ENCODE assay signal across 19 cellular contexts in the genomic region with DNA sequence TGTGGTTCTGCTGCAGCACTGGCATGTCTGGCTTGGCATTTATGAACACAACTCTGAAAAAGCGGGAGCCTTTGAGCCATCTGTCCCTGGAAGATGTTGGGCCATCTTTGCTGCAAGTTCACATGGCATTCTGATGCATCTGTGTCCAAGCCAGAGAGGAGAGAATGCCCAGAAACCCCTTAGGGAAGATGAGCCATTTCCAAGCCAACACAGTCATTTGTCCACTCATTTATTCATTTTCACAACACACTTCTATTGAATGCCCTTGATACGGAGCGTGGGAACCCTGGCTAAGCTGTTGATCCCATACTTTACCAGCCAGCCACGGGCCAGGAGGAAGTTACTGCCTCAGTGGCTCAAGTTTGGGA.
A peak's percentile ranks its signal among the peaks of the same experiment; 100 is the strongest.
DNase-seq lines count a peak whose midpoint lies in the region; ATAC-seq and TF ChIP-seq lines count a peak whose summit lies in the region.
"Had no signal": no experiment of that assay in that cellular context is flagged by ENCODE, and none has a peak within 500 bp of the region (broad histone marks: within the 10 kb centered on the region; RNA-seq: fewer than 3 reads in every experiment).

No MANE protein-coding gene starts in this region.

- no peaks in the 10 kb centered on the region for H3K79me2 ChIP-seq in GM23248 (ENCODE audit: insufficient read depth)

- H2AFZ ChIP-seq in GM23248, result no peak overlapping the region

- H3K36me3 ChIP-seq in heart left ventricle (no peaks in the 10 kb centered on the region), GM23248 (ENCODE audit: low read depth) (no peaks in the 10 kb centered on the region)

- DNase-seq in cardiac septum (ENCODE audit: low spot score) (peak; percentile 29), heart left ventricle (no peak), SK-MEL-5 (ENCODE audit: low read depth, low spot score) (peak; percentile 87), GM23248 (no peak), T1000 (lab: John Stamatoyannopoulos, UW) (no peak)
- no peak for DNase-seq in activated CD8-positive, alpha-beta memory T cell treated with anti-CD3 and anti-CD28 coated beads, Interleukin-2, amount 50 U/mL, for 48 hours
- DNase-seq: 8988T, AML-193, EL, H7, NCI-H1092 treated with DMSO at 0.1 percent for 48 hours, NCI-H146, NCI-H2029, NCI-H2227 treated with DMSO at 0.1 percent for 48 hours, NCI-H524 treated with DMSO at 0.1 percent for 48 hours, NCI-H82, Right ventricle myocardium superior had no signal

- H3K9me2 ChIP-seq in GM23248 (ENCODE audit: insufficient read depth), result no peaks in the 10 kb centered on the region

- TF ChIP-seq CTCF in heart left ventricle (IDR thresholded peaks at IDR 0.05), result no peak

- ATAC-seq in heart left ventricle (no peak), HG03097 (IDR thresholded peaks at IDR 0.05; ENCODE audit: low FRiP score, unreplicated experiment) (no peak)

- H3K4me1 ChIP-seq in heart left ventricle (no peaks in the 10 kb centered on the region), GM23248 (ENCODE audit: insufficient read depth) (no peaks in the 10 kb centered on the region)

- intact Hi-C loops in cardiac septum (cut with DNase I), result no loop called here
- intact Hi-C loops in heart left ventricle (cut with DNase I), result no loop called here

- H3K27me3 ChIP-seq in heart left ventricle (peaks cover 0 to 20% (median 0%) of the 10 kb centered on the region in 9 donors), GM23248 (replicated peaks; ENCODE audit: insufficient read depth) (no peaks in the 10 kb centered on the region)

- 80 to 85% (median 84%) methylated on average over 4 of the region's 4 CpGs for WGBS in heart left ventricle, 4 donors
- 42 to 52% methylated on average over 4 of the region's 4 CpGs for WGBS in GM23248 (ENCODE audit: low coverage in 1 of 2, low lambda C conversion rate in 2 of 2, missing lambda C conversion rate in 2 of 2), 2 experiments

- no peak for TF ChIP-seq POLR2A in heart left ventricle (IDR thresholded peaks at IDR 0.05)

- no peak overlapping the region for H3K4me2 ChIP-seq in GM23248 (ENCODE audit: unreplicated experiment)

- no peaks in the 10 kb centered on the region for H4K20me1 ChIP-seq in GM23248 (ENCODE audit: insufficient read depth)

- no peak overlapping the region for H3K9ac ChIP-seq in GM23248

- in situ Hi-C loops in SK-MEL-5 (cut with HindIII; ENCODE audit: low pct_unique_long_range_greater_than_20kb, low sequenced_read_pairs) (no loop called here), GM23248 (cut with MboI) (no loop called here)

- H3K4me3 ChIP-seq in heart left ventricle (no peak overlapping the region), GM23248 (no peak overlapping the region)

- H3K27ac ChIP-seq in heart left ventricle (no peak overlapping the region), cingulate gyrus (ENCODE audit: low read depth, low read length) (peak overlapping the region; percentile 52), GM23248 (no peak overlapping the region)

- H3K9me3 ChIP-seq in heart left ventricle (no peaks in the 10 kb centered on the region), GM23248 (ENCODE audit: low read depth) (no peaks in the 10 kb centered on the region)

- H3F3A ChIP-seq in GM23248 (ENCODE audit: insufficient read depth), result no peaks in the 10 kb centered on the region

Comparison
In these comparisons a context has a peak if more than half of its experiments do, and no peak if none do; other contexts are left out.
1. DNase-seq: peak in cardiac septum (single experiment) and SK-MEL-5 (single experiment); none in heart left ventricle (0 of 5), GM23248 (single experiment), T1000 (single experiment) and activated CD8-positive, alpha-beta memory T cell treated with anti-CD3 and anti-CD28 coated beads, Interleukin-2, amount 50 U/mL, for 48 hours (single experiment).